8 cellular contexts compared by ENCODE assay signal in the genomic region with DNA sequence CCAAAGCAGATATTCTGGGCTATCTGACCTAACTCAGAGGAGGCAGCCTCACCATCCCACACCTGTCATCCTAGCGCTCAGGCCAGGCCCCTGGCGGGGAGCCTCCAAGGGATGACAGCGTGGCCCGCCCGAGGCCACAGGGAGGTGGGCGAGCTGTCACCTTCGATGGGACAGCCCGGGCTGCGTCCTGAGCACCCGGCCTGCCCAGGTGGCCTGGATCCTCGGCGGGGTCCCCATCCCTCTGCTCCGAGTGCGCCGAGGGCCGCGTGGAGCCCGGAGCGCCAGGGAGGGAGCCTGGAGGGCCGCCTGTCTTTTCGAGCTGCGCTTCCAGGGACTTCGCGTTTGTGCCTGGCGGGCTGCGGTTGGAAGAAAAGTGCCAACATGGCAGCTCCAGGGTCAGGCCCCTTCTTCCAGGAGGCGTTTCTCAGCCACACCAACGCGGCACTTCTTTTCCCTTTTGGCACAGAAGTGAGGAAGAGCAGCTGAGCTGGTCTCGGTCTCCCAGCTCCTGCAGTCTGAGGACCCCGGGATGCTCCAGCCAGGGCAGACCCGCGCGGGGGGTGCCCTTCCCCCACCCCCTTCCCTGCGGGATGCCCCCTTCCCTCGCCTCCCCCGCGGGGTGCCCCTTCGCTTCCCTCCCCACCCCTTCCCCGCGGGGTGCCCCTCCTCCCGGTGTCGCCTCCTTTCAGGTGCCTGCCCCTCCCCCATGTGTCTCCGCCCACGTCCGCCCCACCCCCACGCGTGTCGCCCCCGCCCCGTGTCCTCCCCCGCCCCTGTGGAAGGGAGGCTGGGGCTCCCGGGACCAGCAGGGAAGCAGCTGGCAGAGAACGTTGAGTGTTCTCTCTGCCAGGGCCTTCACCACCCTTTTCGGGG. TPM values are rescaled to one million over a fixed set of nuclear protein-coding genes. Genes with fewer than 3 reads are reported as not detected.
DNase-seq lines count a peak whose midpoint lies in the region; ATAC-seq and TF ChIP-seq lines count a peak whose summit lies in the region.

No MANE protein-coding gene starts in this region.

- intact Hi-C loops in esophagus squamous epithelium (cut with DNase I) (no loop called here), natural killer cell (cut with micrococcal nuclease) (no loop called here)

- H3K9me3 ChIP-seq in HUES6 (ENCODE audit: control insufficient read depth, insufficient read depth, low read depth, low read length) (no peaks in the 10 kb centered on the region), esophagus squamous epithelium (no peaks in the 10 kb centered on the region)

- WGBS in esophagus squamous epithelium, 2 donors = 0% methylated on average over 1 to 5 of the region's 55 CpGs
- 4% methylated on average over 51 of the region's 55 CpGs for WGBS in urinary bladder

- H3K36me3 Mint-ChIP-seq in natural killer cell = no peaks in the 10 kb centered on the region

- TF ChIP-seq POLR2A in esophagus squamous epithelium (IDR thresholded peaks at IDR 0.05) = no peak

- no peak overlapping the region for H3K27ac ChIP-seq in HUES6 (ENCODE audit: low read depth, low read length)
- peak overlapping the region; percentile 86 to 97 (median 92) for H3K27ac ChIP-seq in esophagus squamous epithelium
- no peak overlapping the region for H3K27ac ChIP-seq in urinary bladder (ENCODE audit: low read depth)

- H3K27me3 ChIP-seq in HUES6 (ENCODE audit: control insufficient read depth, insufficient read depth, low read length) = no peaks in the 10 kb centered on the region
- no peaks in the 10 kb centered on the region for H3K27me3 ChIP-seq in esophagus squamous epithelium

- peaks cover 7 to 15% of the 10 kb centered on the region in 2 donors for H3K27me3 Mint-ChIP-seq in natural killer cell (ENCODE audit: low read depth in 2 of 2)

- H3K4me3 Mint-ChIP-seq in natural killer cell = peak overlapping the region; percentile 86

- peak in 3 of 4 experiments; percentile 9 to 59 (median 40) for DNase-seq in activated naive CD4-positive, alpha-beta T cell (lab: John Stamatoyannopoulos, UW)
- DNase-seq in activated naive CD4-positive, alpha-beta T cell treated with Interleukin-2 at 50 U/mL for 16 hours = no peak
- DNase-seq in activated T-cell treated with anti-CD3 and anti-CD28 coated beads for 24 hours (ENCODE audit: low read depth) (peak; percentile 5), esophagus squamous epithelium (lab: John Stamatoyannopoulos, UW) (no peak), natural killer cell (no peak), NCI-H1930 (lab: John Stamatoyannopoulos, UW) (no peak)

- H3K9ac ChIP-seq in HUES6 (ENCODE audit: low read length) = peak overlapping the region; percentile 54

- no peak for TF ChIP-seq CTCF in esophagus squamous epithelium (IDR thresholded peaks at IDR 0.05)
- no peak for TF ChIP-seq CTCF in natural killer cell (IDR thresholded peaks at IDR 0.05)

- no peaks in the 10 kb centered on the region for H3K9me3 Mint-ChIP-seq in natural killer cell

- peaks cover 23 to 25% of the 10 kb centered on the region in 2 donors for H3K4me1 Mint-ChIP-seq in natural killer cell

- H3K36me3 ChIP-seq in HUES6 (ENCODE audit: control insufficient read depth, insufficient read depth, low read length) (no peaks in the 10 kb centered on the region), esophagus squamous epithelium (no peaks in the 10 kb centered on the region), urinary bladder (ENCODE audit: insufficient read depth) (no peaks in the 10 kb centered on the region)

- H3K4me3 ChIP-seq in HUES6 (ENCODE audit: low read depth, low read length) (peak overlapping the region; percentile 84), esophagus squamous epithelium (peak overlapping the region; percentile 44 to 80 (median 74)), urinary bladder (ENCODE audit: low read depth, low read length) (peak overlapping the region; percentile 70)

- H3K4me1 ChIP-seq in HUES6 (ENCODE audit: control insufficient read depth, insufficient read depth, low read length) = peaks cover 15% of the 10 kb centered on the region
- H3K4me1 ChIP-seq in esophagus squamous epithelium = peaks cover 5 to 32% (median 18%) of the 10 kb centered on the region in 3 donors
- no peaks in the 10 kb centered on the region for H3K4me1 ChIP-seq in urinary bladder (ENCODE audit: insufficient read depth)

- peak overlapping the region; percentile 80 to 88 for H3K27ac Mint-ChIP-seq in natural killer cell

- peak; percentile 28 to 36 (median 35) for ATAC-seq in natural killer cell

RNA-seq across cellular contexts. Expression of a gene that starts 42.3 kb away (rescaled TPM):
- total RNA-seq in esophagus squamous epithelium (1 to 10 TPM in 2 of 4 donors, under 1 TPM in 2; 0.45 to 1.3 (median 1.00) TPM), natural killer cell (under 1 TPM in 1 of 3 donors, not detected in 2; 0.18 TPM), urinary bladder (0.21 TPM)
- 0.05 TPM for polyA plus RNA-seq in urinary bladder

Comparison
In these comparisons a context has a peak if more than half of its experiments do, and no peak if none do; other contexts are left out.
1. DNase-seq: peak in activated naive CD4-positive, alpha-beta T cell (3 of 4) and activated T-cell treated with anti-CD3 and anti-CD28 coated beads for 24 hours (single experiment); none in activated naive CD4-positive, alpha-beta T cell treated with Interleukin-2 at 50 U/mL for 16 hours (single experiment), esophagus squamous epithelium (single experiment), natural killer cell (single experiment) and NCI-H1930 (0 of 2).
2. H3K27ac ChIP-seq: peak in esophagus squamous epithelium (4 of 4); none in HUES6 (single experiment) and urinary bladder (single experiment).
3. Peak in every context shown above with its lines, with median percentiles within 50 percentile points of each other: H3K4me3 ChIP-seq.